In the genomic region with DNA sequence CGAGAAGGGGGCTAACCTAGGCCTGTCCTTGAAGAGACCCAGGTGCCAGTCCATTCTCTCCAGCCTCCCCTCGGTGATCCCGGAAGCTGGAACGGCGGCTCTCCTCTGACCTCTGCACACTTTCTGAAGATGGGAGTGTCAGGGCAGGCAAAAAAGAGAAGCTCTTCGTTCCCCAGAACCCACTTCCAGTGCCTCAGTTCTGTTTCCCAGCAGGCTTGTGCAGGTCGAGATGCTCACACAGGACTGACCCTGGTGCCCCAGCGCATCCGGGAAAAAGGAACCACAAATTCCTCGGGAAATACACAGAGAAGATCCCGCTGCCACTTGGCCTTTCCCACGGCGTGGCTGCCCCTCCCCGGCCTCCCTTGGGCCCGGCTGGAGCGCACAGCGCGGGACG, we compare ENCODE assay signal across 8 cellular contexts. TPM values are rescaled to one million over a fixed set of nuclear protein-coding genes. Genes with fewer than 3 reads are reported as not detected.
A peak's percentile ranks its signal among the peaks of the same experiment; 100 is the strongest.
DNase-seq lines count a peak whose midpoint lies in the region; ATAC-seq and TF ChIP-seq lines count a peak whose summit lies in the region.

No MANE protein-coding gene starts in this region.

- no peak for DNase-seq in GM12865 (ENCODE audit: low read depth)
- peak; percentile 46 for DNase-seq in OCI-LY7 (ENCODE audit: low spot score)
- no peak for DNase-seq in endothelial cell (ENCODE audit: low spot score)
- no peak for DNase-seq in nephron progenitor cell
- no peak for DNase-seq in dedifferentiated amniotic fluid mesenchymal stem cell (ENCODE audit: extremely low spot score)
- no peak for DNase-seq in SIG-M5 treated with dmso at 0.1 percent for 504 hours (lab: John Stamatoyannopoulos, UW; ENCODE audit: unreplicated experiment)

- intact Hi-C loops in OCI-LY7 (cut with micrococcal nuclease; ENCODE audit: unreplicated experiment) = loop anchor here (1.0 to 10.0 kb wide), 2 partner anchors 15 to 1230 kb away; no protein-coding TSS in a partner anchor

- H3K36me3 ChIP-seq in OCI-LY7 (ENCODE audit: insufficient read depth, low read length) = peaks cover 16% of the 10 kb centered on the region; the same call in 1 of the 2 replicates

- no peak overlapping the region for H3K27ac Mint-ChIP-seq in endothelial cell (ENCODE audit: unreplicated experiment)
- H3K27ac Mint-ChIP-seq in nephron progenitor cell = no peak overlapping the region

- H3K9me3 Mint-ChIP-seq in endothelial cell (ENCODE audit: unreplicated experiment) (no peaks in the 10 kb centered on the region), nephron progenitor cell (peaks cover 5% of the 10 kb centered on the region)

- H3K4me1 Mint-ChIP-seq in endothelial cell (ENCODE audit: unreplicated experiment) (peaks cover 26% of the 10 kb centered on the region), nephron progenitor cell (peaks cover 36% of the 10 kb centered on the region)

- no peak for TF ChIP-seq CTCF in GM12865 (IDR thresholded peaks at IDR 0.05; ENCODE audit: insufficient read depth, low read depth, low read length, missing control alignments)
- TF ChIP-seq CTCF in OCI-LY7 (conservative IDR thresholded peaks at IDR 0.05; ENCODE audit: low read length) = no peak
- no peak for TF ChIP-seq CTCF in endothelial cell (IDR thresholded peaks at IDR 0.05; ENCODE audit: unreplicated experiment)
- no peak for TF ChIP-seq CTCF in nephron progenitor cell (IDR thresholded peaks at IDR 0.05)

- H4K20me1 ChIP-seq in OCI-LY7 (ENCODE audit: insufficient read depth, low read length) = no peaks in the 10 kb centered on the region

- H3K27me3 Mint-ChIP-seq in endothelial cell (ENCODE audit: unreplicated experiment) (peaks cover 19% of the 10 kb centered on the region), nephron progenitor cell (ENCODE audit: low read depth, poor library complexity) (peaks cover 27% of the 10 kb centered on the region)

- H3K9me2 ChIP-seq in OCI-LY7 (ENCODE audit: insufficient read depth, low read length) = no peaks in the 10 kb centered on the region

- peaks cover 12% of the 10 kb centered on the region; the same call in 1 of the 2 replicates for H3K79me2 ChIP-seq in OCI-LY7 (ENCODE audit: insufficient read depth, low read depth, low read length)

- no TSS peak for BruUV-seq in OCI-LY7 (replicated peaks; lab: Mats Ljungman, UMichigan)

- POLR2A ChIA-PET in OCI-LY7 (lab: Charles Lee) = interaction anchor here (1.0 to 15.9 kb wide), 5 partner anchors 9 to 31 kb away, joined by 3 to 251 read pairs (median 93); a partner anchor contains a TSS

- peak overlapping the region; percentile 93 for H3K4me2 ChIP-seq in OCI-LY7 (ENCODE audit: low read length)

- peak overlapping the region; percentile 86 for H3K4me3 Mint-ChIP-seq in endothelial cell (ENCODE audit: unreplicated experiment)
- peak overlapping the region; percentile 81 for H3K4me3 Mint-ChIP-seq in nephron progenitor cell

- H3K9me3 ChIP-seq in OCI-LY7 (ENCODE audit: low read length) = no peaks in the 10 kb centered on the region

- no peak for ATAC-seq in HG02884 (IDR thresholded peaks at IDR 0.05; ENCODE audit: unreplicated experiment)
- ATAC-seq in GM19035 (IDR thresholded peaks at IDR 0.05; ENCODE audit: unreplicated experiment) = no peak

- CTCF ChIA-PET in OCI-LY7 (lab: Charles Lee; ENCODE audit: unreplicated experiment) = interaction anchor here (1.4 kb wide), 1 partner anchor 18 kb away, joined by 4 read pairs; no protein-coding TSS in a partner anchor

- peak overlapping the region; percentile 71; the same call in 1 of the 2 replicates for H3K4me3 ChIP-seq in GM12865 (ENCODE audit: low read depth, low read length)
- H3K4me3 ChIP-seq in OCI-LY7 (ENCODE audit: low read depth, low read length, poor library complexity, severe bottlenecking) = peak overlapping the region; percentile 75

- peaks cover 57% of the 10 kb centered on the region for H3K4me1 ChIP-seq in OCI-LY7 (ENCODE audit: insufficient read depth, low read length, poor library complexity, severe bottlenecking)

- peak overlapping the region; percentile 97 for H3K27ac ChIP-seq in OCI-LY7 (ENCODE audit: low read depth, low read length, poor library complexity, severe bottlenecking)

- H2AFZ ChIP-seq in OCI-LY7 (ENCODE audit: low read length) = peak overlapping the region; percentile 26; the same call in 1 of the 2 replicates

- H3K36me3 Mint-ChIP-seq in endothelial cell (ENCODE audit: low read depth, unreplicated experiment) (peaks cover 4% of the 10 kb centered on the region), nephron progenitor cell (ENCODE audit: low read depth) (peaks cover 5% of the 10 kb centered on the region)

RNA-seq across cellular contexts. Expression of a gene that starts 0.7 kb away (rescaled TPM):
- 96.6 and 107 TPM in 2 replicates for total RNA-seq in OCI-LY7 (2014; rRNA removed; shearing (Covaris generic))
- total RNA-seq in OCI-LY7 (2022) (309 and 363 TPM in 2 replicates), endothelial cell (ENCODE audit: unreplicated experiment) (16.3 TPM)

RNA-seq across cellular contexts. Expression of a gene that starts 12.5 kb away (rescaled TPM):
- total RNA-seq in OCI-LY7 (2014; rRNA removed; shearing (Covaris generic)) = 265 and 266 TPM in 2 replicates
- 314 and 327 TPM in 2 replicates for total RNA-seq in OCI-LY7 (2022)
- 32.8 TPM for total RNA-seq in endothelial cell (ENCODE audit: unreplicated experiment)
